Comparison of ENCODE assay signal across 8 cellular contexts in genomic region chr19:44111910-44112463, GRCh38. TPM values are rescaled to one million over a fixed set of nuclear protein-coding genes. Genes with fewer than 3 reads are reported as not detected.
DNase-seq lines count a peak whose midpoint lies in the region; ATAC-seq and TF ChIP-seq lines count a peak whose summit lies in the region.

No MANE protein-coding gene starts in this region.

- H3K4me3 Mint-ChIP-seq in T-cell = peak overlapping the region; percentile 50 to 97 (median 71)

- no peaks in the 10 kb centered on the region for H3K27me3 Mint-ChIP-seq in T-cell

- no peak for TF ChIP-seq EP300 in esophagus muscularis mucosa (IDR thresholded peaks at IDR 0.05)

- no peak for TF ChIP-seq POLR2A in esophagus muscularis mucosa (IDR thresholded peaks at IDR 0.05; ENCODE audit: low read depth)

- WGBS in esophagus muscularis mucosa = 13% methylated on average over 16 of the region's 17 CpGs

- ATAC-seq in T-cell (replicated peaks in 1 of 4) (no peak), HG02981 (IDR thresholded peaks at IDR 0.05; ENCODE audit: unreplicated experiment) (no peak), HG02884 (IDR thresholded peaks at IDR 0.05; ENCODE audit: unreplicated experiment) (no peak), HG02885 (IDR thresholded peaks at IDR 0.05; ENCODE audit: poor library complexity, unreplicated experiment) (no peak)

- no peak overlapping the region for H3K27ac Mint-ChIP-seq in T-cell

- no peak overlapping the region for H3K27ac ChIP-seq in esophagus muscularis mucosa (replicated peaks in 1 of 4)

- H3K4me1 Mint-ChIP-seq in T-cell = peaks cover 35 to 38% (median 35%) of the 10 kb centered on the region in 3 donors

- no peaks in the 10 kb centered on the region for H3K27me3 ChIP-seq in esophagus muscularis mucosa

- CTCF ChIA-PET in T-cell (lab: Charles Lee) = no interaction called here

- H3K9me3 Mint-ChIP-seq in T-cell = peaks cover 12 to 34% (median 28%) of the 10 kb centered on the region in 3 donors

- H3K36me3 Mint-ChIP-seq in T-cell = peaks cover 36% of the 10 kb centered on the region

- TF ChIP-seq CTCF in esophagus muscularis mucosa (IDR thresholded peaks at IDR 0.05) = no peak

- H3K9me3 ChIP-seq in esophagus muscularis mucosa = peaks cover 0 to 49% (median 33%) of the 10 kb centered on the region in 4 donors

- H3K36me3 ChIP-seq in esophagus muscularis mucosa = peaks cover 11 to 23% (median 22%) of the 10 kb centered on the region in 4 donors

- H3K4me3 ChIP-seq in GM08714 (ENCODE audit: low read length) = peak overlapping the region; percentile 95
- peak overlapping the region; percentile 66 to 84 (median 68) for H3K4me3 ChIP-seq in esophagus muscularis mucosa

- intact Hi-C loops in esophagus muscularis mucosa (cut with DNase I) = loop anchor here (2.0 to 5.0 kb wide), 5 partner anchors 17 to 110 kb away; partner anchors contain the start of genes ZNF223, ZNF224, ZNF230 and ZNF284

- DNase-seq in A172 (ENCODE audit: low spot score) (peak; percentile 97), T-cell (no peak), esophagus muscularis mucosa (ENCODE audit: extremely low spot score) (no peak), non-pigmented ciliary epithelial cell (ENCODE audit: low read depth) (peak; percentile 76)

- POLR2A ChIA-PET in T-cell (lab: Charles Lee) = interaction anchor here in 1 of 2 donors (0.7 kb wide), 1 partner anchor 16 kb away, joined by 3 read pairs; no protein-coding TSS in a partner anchor

- peaks cover 14 to 23% (median 20%) of the 10 kb centered on the region in 4 donors for H3K4me1 ChIP-seq in esophagus muscularis mucosa

RNA-seq across cellular contexts. Expression of gene ZNF225, which starts 1.2 kb away (rescaled TPM):
- total RNA-seq in A172 (2014; rRNA removed; shearing (Covaris generic)) = 3.7 and 3.9 TPM in 2 replicates
- total RNA-seq in T-cell (10 to 100 TPM in 1 of 5 donors, 1 to 10 TPM in 4; 1.6 to 10.6 (median 9.8) TPM), esophagus muscularis mucosa (1 to 10 TPM; 3.3 to 6.2 (median 3.9) TPM)

RNA-seq across cellular contexts. Expression of gene ZNF224, which starts 17.8 kb away (rescaled TPM):
- total RNA-seq in A172 (2014; rRNA removed; shearing (Covaris generic)) = 15.6 and 17.3 TPM in 2 replicates
- total RNA-seq in T-cell (10 to 100 TPM; 42.2 to 72.3 (median 71.2) TPM), esophagus muscularis mucosa (10 to 100 TPM; 12.4 to 28.7 (median 16.2) TPM)

RNA-seq across cellular contexts. Expression of gene ZNF234, which starts 29.4 kb away (rescaled TPM):
- total RNA-seq in A172 (2014; rRNA removed; shearing (Covaris generic)) = 10.5 and 13.2 TPM in 2 replicates
- total RNA-seq in T-cell = 10 to 100 TPM in 3 of 5 donors, 1 to 10 TPM in 2; 3.3 to 21.5 (median 18.6) TPM
- total RNA-seq in esophagus muscularis mucosa = 1 to 10 TPM; 5.4 to 7.0 (median 5.7) TPM

RNA-seq across cellular contexts. Expression of gene ZNF284, which starts 40.0 kb away (rescaled TPM):
- total RNA-seq in A172 (2014; rRNA removed; shearing (Covaris generic)) = 1.1 and 2.6 TPM in 2 replicates
- total RNA-seq in T-cell (1 to 10 TPM; 2.6 to 5.9 (median 4.9) TPM), esophagus muscularis mucosa (1 to 10 TPM; 1.3 to 2.9 (median 2.5) TPM)

RNA-seq across cellular contexts. Expression of gene ZNF226, which starts 52.9 kb away (rescaled TPM):
- total RNA-seq in A172 (2014; rRNA removed; shearing (Covaris generic)) = 23.8 and 30.3 TPM in 2 replicates
- total RNA-seq in T-cell (10 to 100 TPM; 12.3 to 42.0 (median 38.0) TPM), esophagus muscularis mucosa (10 to 100 TPM; 12.9 to 14.4 (median 13.2) TPM)

Comparison
In these comparisons a context has a peak if more than half of its experiments do, and no peak if none do; other contexts are left out.
1. DNase-seq: peak in A172 (single experiment) and non-pigmented ciliary epithelial cell (single experiment); none in T-cell (0 of 34) and esophagus muscularis mucosa (single experiment).